Comparison of ENCODE assay signal across 8 cellular contexts in genomic region chr10:30432631-30433285, GRCh38. TPM values are rescaled to one million over a fixed set of nuclear protein-coding genes. Genes with fewer than 3 reads are reported as not detected.
A peak's percentile ranks its signal among the peaks of the same experiment; 100 is the strongest.
DNase-seq lines count a peak whose midpoint lies in the region; ATAC-seq and TF ChIP-seq lines count a peak whose summit lies in the region.

No MANE protein-coding gene starts in this region.

- peak overlapping the region; percentile 90 for H3K4me2 ChIP-seq in BLaER1

- no peaks in the 10 kb centered on the region for H3K27me3 ChIP-seq in BLaER1

- H3K9me3 ChIP-seq in BLaER1 = no peaks in the 10 kb centered on the region

- DNase-seq in coronary artery (ENCODE audit: low spot score) (peak; percentile 78), mucosa of gallbladder (ENCODE audit: low spot score) (peak; percentile 32), HK-2 (ENCODE audit: unreplicated experiment) (no peak), dermis blood vessel endothelial cell (no peak)
- DNase-seq in stimulated activated CD4-positive, alpha-beta T cell treated with anti-CD3 and anti-CD28 coated beads, Interleukin-2, amount 100 ng/mL, for 48 hours = no peak

- H3K4me3 Mint-ChIP-seq in IgD-negative memory B cell = peak overlapping the region; percentile 94 to 96 (median 96)

- H3K27me3 Mint-ChIP-seq in IgD-negative memory B cell = no peaks in the 10 kb centered on the region

- H3K4me1 ChIP-seq in BLaER1 = peaks cover 80% of the 10 kb centered on the region

- H3K9ac ChIP-seq in BLaER1 = peak overlapping the region; percentile 87

- H3K36me3 ChIP-seq in BLaER1 = no peaks in the 10 kb centered on the region

- peaks cover 48 to 50% (median 49%) of the 10 kb centered on the region in 3 donors for H3K4me1 Mint-ChIP-seq in IgD-negative memory B cell

- no peaks in the 10 kb centered on the region for H3K36me3 Mint-ChIP-seq in IgD-negative memory B cell

- H3K9me3 Mint-ChIP-seq in IgD-negative memory B cell = peaks cover 0 to 2% (median 0%) of the 10 kb centered on the region in 3 donors

- H3K4me3 ChIP-seq in BLaER1 (peak overlapping the region; percentile 94), coronary artery (peak overlapping the region; percentile 77)

- TF ChIP-seq CTCF in coronary artery (IDR thresholded peaks at IDR 0.05) = no peak

- H3K27ac Mint-ChIP-seq in IgD-negative memory B cell = peak overlapping the region; percentile 77 to 98 (median 97)

- H4K20me1 ChIP-seq in BLaER1 = peaks cover 26% of the 10 kb centered on the region

- ATAC-seq in GM19463 (IDR thresholded peaks at IDR 0.05; ENCODE audit: unreplicated experiment) = peak; percentile 1

- peak overlapping the region; percentile 92 for H3K27ac ChIP-seq in BLaER1
- H3K27ac ChIP-seq in coronary artery = peak overlapping the region; percentile 92 to 99

RNA-seq across cellular contexts. Expression of gene MAP3K8, which starts 1.2 kb away (rescaled TPM):
- polyA plus RNA-seq in IgD-negative memory B cell = 40.0 TPM
- 17.5 TPM for total RNA-seq in mucosa of gallbladder
- 2.5 and 6.3 TPM in 2 replicates for total RNA-seq in dermis blood vessel endothelial cell

Comparison
In these comparisons a context has a peak if more than half of its experiments do, and no peak if none do; other contexts are left out.
1. DNase-seq: peak in coronary artery (single experiment) and mucosa of gallbladder (single experiment); none in HK-2 (single experiment), dermis blood vessel endothelial cell (single experiment) and stimulated activated CD4-positive, alpha-beta T cell treated with anti-CD3 and anti-CD28 coated beads, Interleukin-2, amount 100 ng/mL, for 48 hours (0 of 2).